8 cellular contexts compared by ENCODE assay signal in the genomic region with DNA sequence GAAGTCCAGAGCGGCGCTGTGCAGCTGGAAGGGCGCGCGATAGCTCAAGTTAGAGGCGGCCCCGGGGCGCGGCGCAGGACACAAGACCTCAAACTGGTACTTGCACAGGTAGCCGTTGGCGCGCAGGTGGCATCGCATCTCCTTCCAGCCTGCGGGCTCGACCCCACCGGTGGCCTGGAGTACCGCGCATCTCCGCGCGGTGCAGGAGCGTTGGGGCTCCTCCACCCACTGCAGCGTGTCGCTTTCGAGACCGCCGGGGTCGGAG. TPM values are rescaled to one million over a fixed set of nuclear protein-coding genes. Genes with fewer than 3 reads are reported as not detected.
DNase-seq lines count a peak whose midpoint lies in the region; ATAC-seq and TF ChIP-seq lines count a peak whose summit lies in the region.

No MANE protein-coding gene starts in this region.

- intact Hi-C loops in upper lobe of right lung (cut with DNase I): no loop called here

- H3K27ac Mint-ChIP-seq in effector memory CD8-positive, alpha-beta T cell: no peak overlapping the region

- TF ChIP-seq CTCF in upper lobe of right lung (IDR thresholded peaks at IDR 0.05): no peak
- no peak for TF ChIP-seq CTCF in GM13977 (IDR thresholded peaks at IDR 0.05; ENCODE audit: extremely low read depth, insufficient read depth, missing control alignments)

- peak; percentile 13 for DNase-seq in activated gamma-delta T cell (lab: John Stamatoyannopoulos, UW)
- DNase-seq in activated gamma-delta T cell treated with Interleukin-2 at 50 U/mL for 16 hours: no peak
- no peak for DNase-seq in effector memory CD8-positive, alpha-beta T cell
- peak; percentile 66 for DNase-seq in upper lobe of right lung
- no peak for DNase-seq in cerebellum (ENCODE audit: low spot score)
- DNase-seq in GM13977 (ENCODE audit: low spot score): no peak

- H3K27me3 ChIP-seq in mucosa of stomach (ENCODE audit: control insufficient read depth, insufficient read depth, low read length): peaks cover 30% of the 10 kb centered on the region
- peaks cover 23% of the 10 kb centered on the region for H3K27me3 ChIP-seq in upper lobe of right lung

- peak overlapping the region; percentile 87 for H3K27ac ChIP-seq in upper lobe of right lung

- H3K27me3 Mint-ChIP-seq in effector memory CD8-positive, alpha-beta T cell: peaks cover 30 to 35% of the 10 kb centered on the region in 2 donors

- H3K36me3 Mint-ChIP-seq in effector memory CD8-positive, alpha-beta T cell (ENCODE audit: insufficient read depth): no peaks in the 10 kb centered on the region

- peaks cover 4% of the 10 kb centered on the region for H3K4me1 ChIP-seq in mucosa of stomach (ENCODE audit: control insufficient read depth, insufficient read depth, low read length)
- no peaks in the 10 kb centered on the region for H3K4me1 ChIP-seq in upper lobe of right lung

- peak overlapping the region; percentile 25 for H3K4me3 ChIP-seq in mucosa of stomach (ENCODE audit: low read length)
- H3K4me3 ChIP-seq in upper lobe of right lung: peak overlapping the region; percentile 51

- H3K9me3 ChIP-seq in mucosa of stomach (ENCODE audit: control insufficient read depth, low read length) (no peaks in the 10 kb centered on the region), upper lobe of right lung (no peaks in the 10 kb centered on the region)

- ATAC-seq in effector memory CD8-positive, alpha-beta T cell (replicated peaks): no peak
- peak; percentile 47 for ATAC-seq in upper lobe of right lung
- ATAC-seq in HG03469 (IDR thresholded peaks at IDR 0.05; ENCODE audit: unreplicated experiment): no peak

- H3K4me3 Mint-ChIP-seq in effector memory CD8-positive, alpha-beta T cell: peak overlapping the region; percentile 27 to 59

- H3K36me3 ChIP-seq in mucosa of stomach (ENCODE audit: control insufficient read depth, insufficient read depth, low read length) (no peaks in the 10 kb centered on the region), upper lobe of right lung (no peaks in the 10 kb centered on the region)

- H3K4me1 Mint-ChIP-seq in effector memory CD8-positive, alpha-beta T cell (ENCODE audit: low read depth in 2 of 2): no peaks in the 10 kb centered on the region

- H3K9ac ChIP-seq in mucosa of stomach (ENCODE audit: low read length): peak overlapping the region; percentile 7

- H3K9me3 Mint-ChIP-seq in effector memory CD8-positive, alpha-beta T cell: no peaks in the 10 kb centered on the region

- in situ Hi-C loops in GM13977 (cut with MboI; ENCODE audit: low pct_unique_long_range_greater_than_20kb, low sequenced_read_pairs, unreplicated experiment): no loop called here

RNA-seq across cellular contexts. Expression of a gene that starts 0.6 kb away (rescaled TPM):
- total RNA-seq in upper lobe of right lung (87.6 TPM), cerebellum (2.9 TPM)

RNA-seq across cellular contexts. Expression of a gene that starts 47.6 kb away (rescaled TPM):
- 9.2 TPM for total RNA-seq in upper lobe of right lung
- total RNA-seq in cerebellum: 3.4 TPM

Comparison
In these comparisons a context has a peak if more than half of its experiments do, and no peak if none do; other contexts are left out.
1. DNase-seq: peak in activated gamma-delta T cell (single experiment) and upper lobe of right lung (single experiment); none in activated gamma-delta T cell treated with Interleukin-2 at 50 U/mL for 16 hours (single experiment), effector memory CD8-positive, alpha-beta T cell (0 of 3), cerebellum (single experiment) and GM13977 (single experiment).
2. RNA of a gene that starts 0.6 kb away (total RNA-seq): 87.6 TPM in upper lobe of right lung (single experiment); 2.9 TPM in cerebellum (single experiment); every median in the first group is over 10 times any median in the second.